ENCODE assay signal across 25 cellular contexts in the genomic region with DNA sequence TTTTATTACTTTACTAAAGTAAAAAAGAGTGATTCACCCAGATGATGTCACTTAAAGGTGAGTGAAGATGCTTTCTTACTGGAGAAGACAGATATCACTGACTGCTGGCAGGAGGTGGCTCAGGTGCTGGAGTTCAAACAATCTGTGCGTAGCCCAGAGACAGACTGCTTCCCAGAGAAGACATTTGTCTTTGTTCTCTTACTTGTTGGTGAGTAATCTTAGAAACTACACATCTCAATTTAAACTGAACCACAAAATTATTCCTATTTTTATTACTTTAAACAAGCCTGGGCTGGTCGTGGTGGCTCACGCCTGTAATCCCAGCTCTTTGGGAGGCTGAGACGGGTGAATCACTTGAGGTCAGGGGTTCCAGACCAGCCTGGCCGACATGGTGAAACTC.
"Had no signal": no experiment of that assay in that cellular context is flagged by ENCODE, and none has a peak within 500 bp of the region (broad histone marks: within the 10 kb centered on the region; RNA-seq: fewer than 3 reads in every experiment).

No MANE protein-coding gene starts in this region.

- H3K27ac ChIP-seq: adrenal gland, SJSA1 had no signal

- DNase-seq: activated CD4-positive, alpha-beta T cell treated with anti-CD3 and anti-CD28 coated beads for 4 hours; activated CD8-positive, alpha-beta memory T cell treated with anti-CD3 and anti-CD28 coated beads, Interleukin-2, amount 50 U/mL, for 4 hours; activated CD8-positive, alpha-beta T cell treated with anti-CD3 and anti-CD28 coated beads for 36 hours; activated naive CD4-positive, alpha-beta T cell treated with anti-CD3 and anti-CD28 coated beads, Interleukin-2, amount 50 U/mL, for 16 hours; activated naive CD8-positive, alpha-beta T cell treated with anti-CD3 and anti-CD28 coated beads, Interleukin-2, amount 10 ng/mL, durations not matched to agents 7 days and 5 days; activated T-cell treated with anti-CD3 and anti-CD28 coated beads, Interleukin-2, amount 50 U/mL, for 1 hour; adrenal gland; anterior cingulate cortex; Kasumi-1; MV-4-11; NCI-H1092 treated with DMSO at 0.1 percent for 48 hours; NCI-H1417 treated with DMSO at 0.1 percent for 48 hours; NCI-H1694; NCI-H2029; NCI-H2107; NCI-H2171 treated with DMSO at 0.1 percent for 48 hours; NCI-H345; NCI-H510A; NCI-H526 treated with DMSO at 0.1 percent for 48 hours; NK-92 treated with Interleukin-12 subunit alpha and Interleukin-12 subunit beta, amount 100 ng/mL, for 24 hours; OCI-M1; RPMI8226; SHP77; SW 1271 had no signal

- H3K27me3 ChIP-seq: adrenal gland, SJSA1 had no signal

- H3K4me3 ChIP-seq: adrenal gland, SJSA1 had no signal

- H3K36me3 ChIP-seq: adrenal gland, SJSA1 had no signal
